11 cellular contexts compared by ENCODE assay signal in genomic region chr1:162136760-162137537, GRCh38.
DNase-seq lines count a peak whose midpoint lies in the region; ATAC-seq, FAIRE-seq and TF ChIP-seq lines count a peak whose summit lies in the region.
"Had no signal": no experiment of that assay in that cellular context is flagged by ENCODE, and none has a peak within 500 bp of the region (broad histone marks: within the 10 kb centered on the region; RNA-seq: fewer than 3 reads in every experiment).

No MANE protein-coding gene starts in this region.

- H3K4me3 Mint-ChIP-seq in activated T-helper 17 cell treated with anti-CD3 and anti-CD28 coated beads, Interleukin-2, amount 50 U/mL, for 72 hours = no peak overlapping the region
- no peak overlapping the region for H3K4me3 Mint-ChIP-seq in activated CD8-positive, alpha-beta T cell treated with anti-CD3 and anti-CD28 coated beads for 36 hours
- H3K4me3 Mint-ChIP-seq: mesothelial cell of epicardium had no signal

- TF ChIP-seq CTCF in HEK293 (tag by site-specific recombination; IDR thresholded peaks at IDR 0.05) (no peak), GM13976 (IDR thresholded peaks at IDR 0.05; ENCODE audit: borderline replicate concordance, control extremely low read depth, extremely low read depth, insufficient read depth, missing control alignments) (no peak)
- TF ChIP-seq CTCF in activated CD8-positive, alpha-beta T cell treated with anti-CD3 and anti-CD28 coated beads for 36 hours (IDR thresholded peaks at IDR 0.05) = no peak

- no peaks in the 10 kb centered on the region for H3K27me3 ChIP-seq in small intestine (ENCODE audit: control insufficient read depth in 2 of 2, insufficient read depth in 2 of 2, low read length in 2 of 2)

- in situ Hi-C loops in GM13976 (cut with MboI; ENCODE audit: low sequenced_read_pairs, unreplicated experiment) = no loop called here

- H3K4me3 ChIP-seq in HEK293 (ENCODE audit: low read depth, low read length) (no peak overlapping the region), small intestine (ENCODE audit: low read depth in 1 of 2, low read length in 2 of 2) (no peak overlapping the region)

- H3K4me1 Mint-ChIP-seq in activated T-helper 17 cell treated with anti-CD3 and anti-CD28 coated beads, Interleukin-2, amount 50 U/mL, for 72 hours = no peaks in the 10 kb centered on the region
- no peaks in the 10 kb centered on the region for H3K4me1 Mint-ChIP-seq in activated CD8-positive, alpha-beta T cell treated with anti-CD3 and anti-CD28 coated beads for 36 hours (ENCODE audit: low read depth)

- ATAC-seq in activated T-helper 17 cell treated with anti-CD3 and anti-CD28 coated beads, Interleukin-2, amount 50 U/mL, for 72 hours (replicated peaks) = peak; percentile 28
- ATAC-seq in activated CD8-positive, alpha-beta T cell treated with anti-CD3 and anti-CD28 coated beads for 36 hours = no peak

- H3K27ac Mint-ChIP-seq in activated T-helper 17 cell treated with anti-CD3 and anti-CD28 coated beads, Interleukin-2, amount 50 U/mL, for 72 hours = no peak overlapping the region
- H3K27ac Mint-ChIP-seq in activated CD8-positive, alpha-beta T cell treated with anti-CD3 and anti-CD28 coated beads for 36 hours = no peak overlapping the region
- H3K27ac Mint-ChIP-seq: mesothelial cell of epicardium had no signal

- intact Hi-C loops in head of caudate nucleus (cut with DNase I) = no loop called here
- intact Hi-C loops in activated CD8-positive, alpha-beta T cell treated with anti-CD3 and anti-CD28 coated beads for 36 hours (cut with micrococcal nuclease) = no loop called here

- H3K27me3 Mint-ChIP-seq in activated T-helper 17 cell treated with anti-CD3 and anti-CD28 coated beads, Interleukin-2, amount 50 U/mL, for 72 hours = peaks cover 35% of the 10 kb centered on the region
- peaks cover 22% of the 10 kb centered on the region for H3K27me3 Mint-ChIP-seq in activated CD8-positive, alpha-beta T cell treated with anti-CD3 and anti-CD28 coated beads for 36 hours

- DNase-seq in hepatic stellate cell (ENCODE audit: low spot score) (peak; percentile 46), small intestine (peak; percentile 62), head of caudate nucleus (no peak), NCI-H2107 (lab: John Stamatoyannopoulos, UW) (no peak), GM13976 (ENCODE audit: low spot score) (no peak)
- no peak for DNase-seq in activated CD8-positive, alpha-beta T cell treated with anti-CD3 and anti-CD28 coated beads for 36 hours

- no peaks in the 10 kb centered on the region for H3K9me3 Mint-ChIP-seq in activated T-helper 17 cell treated with anti-CD3 and anti-CD28 coated beads, Interleukin-2, amount 50 U/mL, for 72 hours
- H3K9me3 Mint-ChIP-seq in activated CD8-positive, alpha-beta T cell treated with anti-CD3 and anti-CD28 coated beads for 36 hours = no peaks in the 10 kb centered on the region
- H3K9me3 Mint-ChIP-seq: mesothelial cell of epicardium had no signal

- H3K36me3 Mint-ChIP-seq in activated T-helper 17 cell treated with anti-CD3 and anti-CD28 coated beads, Interleukin-2, amount 50 U/mL, for 72 hours (ENCODE audit: low read depth) = no peaks in the 10 kb centered on the region
- H3K36me3 Mint-ChIP-seq in activated CD8-positive, alpha-beta T cell treated with anti-CD3 and anti-CD28 coated beads for 36 hours (ENCODE audit: low read depth) = no peaks in the 10 kb centered on the region
- H3K36me3 Mint-ChIP-seq: mesothelial cell of epicardium had no signal

- POLR2A ChIA-PET in HEK293 (lab: Yijun Ruan, JAX) = interaction anchor here (0.6 to 1.3 kb wide), 3 partner anchors 8 to 131 kb away, joined by 3 to 5 read pairs (median 3); no protein-coding TSS in a partner anchor
- POLR2A ChIA-PET in activated CD8-positive, alpha-beta T cell treated with anti-CD3 and anti-CD28 coated beads for 36 hours (lab: Charles Lee) = no interaction called here

- H3K9me3 ChIP-seq in HEK293 (ENCODE audit: control insufficient read depth, insufficient read depth, low read depth, low read length) (no peaks in the 10 kb centered on the region), small intestine (ENCODE audit: control insufficient read depth, low read depth) (no peaks in the 10 kb centered on the region)

- 36 to 60% (median 43%) methylated on average over 8 of the region's 8 CpGs for WGBS in small intestine, 3 donors

- peaks cover 12% of the 10 kb centered on the region for H3K4me1 ChIP-seq in HEK293 (ENCODE audit: control insufficient read depth, insufficient read depth, low read length)
- H3K4me1 ChIP-seq in small intestine (ENCODE audit: control insufficient read depth in 2 of 2, insufficient read depth in 1 of 2, low read depth in 1 of 2, low read length in 1 of 2) = peaks cover 3 to 6% of the 10 kb centered on the region in 2 donors

- CTCF ChIA-PET in HEK293 (lab: Yijun Ruan, JAX) = interaction anchor here (0.7 to 1.8 kb wide), 2 partner anchors 22 to 113 kb away, joined by 3 to 5 read pairs; no protein-coding TSS in a partner anchor
- CTCF ChIA-PET in activated CD8-positive, alpha-beta T cell treated with anti-CD3 and anti-CD28 coated beads for 36 hours (lab: Charles Lee) = no interaction called here

- H3K27ac ChIP-seq in HEK293 (ENCODE audit: extremely low read depth, low read depth, low read length) (no peak overlapping the region), small intestine (ENCODE audit: low read depth in 1 of 2, low read length in 1 of 2) (no peak overlapping the region)

- no peaks in the 10 kb centered on the region for H3K36me3 ChIP-seq in HEK293 (ENCODE audit: control insufficient read depth in 2 of 2, insufficient read depth in 1 of 2, low read length in 2 of 2)
- no peaks in the 10 kb centered on the region for H3K36me3 ChIP-seq in small intestine (ENCODE audit: control insufficient read depth in 2 of 2, insufficient read depth in 2 of 2, low read length in 2 of 2)

- no peak for FAIRE-seq in small intestine (lab: Jason Lieb, UNC)
- FAIRE-seq: colon, GM12891 had no signal

TF ChIP-seq in HEK293, 187 proteins besides CTCF, POLR2A, EP300 and RAD21:
- peak; percentile 30; the same call in 1 of the 2 replicates for TF ChIP-seq ZNF792 (tag by site-specific recombination; IDR thresholded peaks at IDR 0.05)
- no peak for TF ChIP-seq HOXA7 (CRISPR knock-in tag; IDR thresholded peaks at IDR 0.05; ENCODE audit: borderline replicate concordance)
- 0 out of 2 replicates have a peak, but pooled peaks have one; percentile 16 for TF ChIP-seq ZNF629 (tag by site-specific recombination; IDR thresholded peaks at IDR 0.05)
- TF ChIP-seq ZNF174 (tag by site-specific recombination; IDR thresholded peaks at IDR 0.05) = no peak
- no peak for TF ChIP-seq FEZF1 (tag by site-specific recombination; IDR thresholded peaks at IDR 0.05)
- no peak for TF ChIP-seq ZNF398 (tag by site-specific recombination; IDR thresholded peaks at IDR 0.05)
- peak; percentile 54; the same call in 1 of the 2 replicates for TF ChIP-seq ZNF184 (tag by site-specific recombination; IDR thresholded peaks at IDR 0.05)
- no peak for TF ChIP-seq ZFP3 (tag by site-specific recombination; IDR thresholded peaks at IDR 0.05; ENCODE audit: low read depth)
- TF ChIP-seq ZBTB17 (tag by site-specific recombination; IDR thresholded peaks at IDR 0.05) = peak; percentile 43; the same call in 1 of the 2 replicates
- TF ChIP-seq ZNF639 (tag by site-specific recombination; IDR thresholded peaks at IDR 0.05) = no peak

Comparison
In these comparisons a context has a peak if more than half of its experiments do, and no peak if none do; other contexts are left out.
1. DNase-seq: peak in hepatic stellate cell (single experiment) and small intestine (single experiment); none in head of caudate nucleus (0 of 42), NCI-H2107 (single experiment), activated CD8-positive, alpha-beta T cell treated with anti-CD3 and anti-CD28 coated beads for 36 hours (single experiment) and GM13976 (single experiment).